ENCODE assay signal across 11 cellular contexts in genomic region chr2:75465317-75465998, GRCh38.
DNase-seq lines count a peak whose midpoint lies in the region; ATAC-seq, FAIRE-seq and TF ChIP-seq lines count a peak whose summit lies in the region.
"Had no signal": no experiment of that assay in that cellular context is flagged by ENCODE, and none has a peak within 500 bp of the region (broad histone marks: within the 10 kb centered on the region; RNA-seq: fewer than 3 reads in every experiment).

No MANE protein-coding gene starts in this region.

- peak; percentile 54 for ATAC-seq in GM23338
- no peak for ATAC-seq in HG02870 (IDR thresholded peaks at IDR 0.05; ENCODE audit: unreplicated experiment)
- ATAC-seq in GM18505 (IDR thresholded peaks at IDR 0.05; ENCODE audit: unreplicated experiment): no peak
- ATAC-seq: activated T-cell treated with anti-CD3 and anti-CD28 coated beads, Interleukin-2, amount 50 U/mL, for 4 hours had no signal

- CTCF ChIA-PET in SK-N-SH (lab: Yijun Ruan, JAX): interaction anchor here (0.6 to 14.4 kb wide), 47 partner anchors 12 to 1370 kb away, joined by 3 to 238 read pairs (median 5); partner anchors contain the start of genes EVA1A and TACR1
- CTCF ChIA-PET in Calu3 (lab: Charles Lee): interaction anchor here (1.2 to 1.4 kb wide), 2 partner anchors 15 to 162 kb away, joined by 3 read pairs; no protein-coding TSS in a partner anchor

- TF ChIP-seq CTCF in GM23338 (conservative IDR thresholded peaks at IDR 0.05; ENCODE audit: low read depth in 2 of 2) (peak; percentile 51 to 65), SK-N-SH (IDR thresholded peaks at IDR 0.05) (peak; percentile 76), Calu3 (IDR thresholded peaks at IDR 0.05; ENCODE audit: unreplicated experiment) (no peak)

- H3K27me3 ChIP-seq in ACC112 (ENCODE audit: insufficient read depth, low read length): no peaks in the 10 kb centered on the region
- H3K27me3 ChIP-seq in GM23338 (ENCODE audit: insufficient read depth): no peaks in the 10 kb centered on the region
- H3K27me3 ChIP-seq in SK-N-SH (ENCODE audit: insufficient read depth): no peaks in the 10 kb centered on the region

- 63% methylated on average over 1 of the region's 1 CpG for WGBS in SK-N-SH (ENCODE audit: low lambda C conversion rate)

- H3K9me3 Mint-ChIP-seq in GM23338: no peaks in the 10 kb centered on the region; the same call in 1 of the 3 replicates
- no peaks in the 10 kb centered on the region for H3K9me3 Mint-ChIP-seq in Calu3 (ENCODE audit: low read depth, unreplicated experiment)

- H3K4me3 ChIP-seq in ACC112 (ENCODE audit: low read depth, low read length) (no peak overlapping the region), GM23338 (no peak overlapping the region), SK-N-SH (ENCODE audit: low read depth in 2 of 2, low read length in 1 of 2) (no peak overlapping the region)

- no peaks in the 10 kb centered on the region for H3K27me3 Mint-ChIP-seq in GM23338 (ENCODE audit: insufficient read depth, low read depth, poor library complexity)
- peaks cover 74% of the 10 kb centered on the region for H3K27me3 Mint-ChIP-seq in Calu3 (ENCODE audit: unreplicated experiment)

- H3K36me3 ChIP-seq in ACC112 (ENCODE audit: insufficient read depth, low read length) (no peaks in the 10 kb centered on the region), GM23338 (ENCODE audit: insufficient read depth) (no peaks in the 10 kb centered on the region), SK-N-SH (replicated peaks in 1 of 2; ENCODE audit: control insufficient read depth in 1 of 2, insufficient read depth in 2 of 2, low read length in 1 of 2) (no peaks in the 10 kb centered on the region)

- BruUV-seq in Calu3 (replicated peaks; lab: Mats Ljungman, UMichigan): no TSS peak

- no peaks in the 10 kb centered on the region for H3K9me3 ChIP-seq in SK-N-SH

- H3K4me1 Mint-ChIP-seq in GM23338: peaks cover 19% of the 10 kb centered on the region
- no peaks in the 10 kb centered on the region for H3K4me1 Mint-ChIP-seq in Calu3 (ENCODE audit: low read depth, unreplicated experiment)

- H3K9me2 ChIP-seq in GM23338 (ENCODE audit: insufficient read depth) (no peaks in the 10 kb centered on the region), SK-N-SH (no peaks in the 10 kb centered on the region)

- H4K20me1 ChIP-seq in GM23338 (replicated peaks; ENCODE audit: insufficient read depth) (no peaks in the 10 kb centered on the region), SK-N-SH (ENCODE audit: insufficient read depth) (no peaks in the 10 kb centered on the region)

- H3F3A ChIP-seq in GM23338 (replicated peaks; ENCODE audit: low read depth) (no peaks in the 10 kb centered on the region), SK-N-SH (replicated peaks; ENCODE audit: insufficient read depth) (no peaks in the 10 kb centered on the region)

- FAIRE-seq in GM19239 (lab: Jason Lieb, UNC): no peak

- H2AFZ ChIP-seq in ACC112 (ENCODE audit: low read length, unreplicated experiment) (peak overlapping the region; percentile 57), GM23338 (no peak overlapping the region; the same call in 1 of the 2 replicates), SK-N-SH (ENCODE audit: low read depth) (0 out of 2 replicates have a peak overlapping the region, but pooled peaks have one; percentile 51)

- no peak overlapping the region for H3K9ac ChIP-seq in SK-N-SH

- intact Hi-C loops in Calu3 (cut with micrococcal nuclease; ENCODE audit: unreplicated experiment): no loop called here

- H3K4me2 ChIP-seq in GM23338 (no peak overlapping the region), SK-N-SH (no peak overlapping the region)

- TF ChIP-seq POLR2A in GM18505 (IDR thresholded peaks at IDR 0.05; ENCODE audit: borderline replicate concordance, extremely low read depth, insufficient read depth, insufficient read length): no peak

- TF ChIP-seq EP300 in SK-N-SH (IDR thresholded peaks at IDR 0.05; ENCODE audit: borderline replicate concordance in 1 of 2, low read depth in 1 of 2, low read length in 1 of 2): no peak

- H3K27ac Mint-ChIP-seq in GM23338 (no peak overlapping the region), Calu3 (ENCODE audit: unreplicated experiment) (no peak overlapping the region)

- DNase-seq in GM23338 (ENCODE audit: low spot score) (no peak), SK-N-SH (peak; percentile 15), hepatic stellate cell (ENCODE audit: low spot score) (peak; percentile 4), GM19239 (ENCODE audit: insufficient read length, low spot score) (no peak), Calu3 (no peak)
- DNase-seq: activated T-cell treated with anti-CD3 and anti-CD28 coated beads, Interleukin-2, amount 50 U/mL, for 4 hours; NK-92 treated with Interleukin-12 subunit alpha and Interleukin-12 subunit beta, amount 100 ng/mL, for 24 hours; stimulated activated CD4-positive, alpha-beta T cell treated with anti-CD3 and anti-CD28 coated beads, Interleukin-4, amount 100 ng/mL, for 1 hour had no signal

- POLR2A ChIA-PET in SK-N-SH (lab: Yijun Ruan, JAX): no interaction called here

- TF ChIP-seq RAD21 in SK-N-SH (IDR thresholded peaks at IDR 0.05; ENCODE audit: low read length): peak; percentile 82

- H3K4me3 Mint-ChIP-seq in GM23338 (no peak overlapping the region), Calu3 (ENCODE audit: low read depth, unreplicated experiment) (no peak overlapping the region)
- H3K4me3 Mint-ChIP-seq: activated T-cell treated with anti-CD3 and anti-CD28 coated beads, Interleukin-2, amount 50 U/mL, for 4 hours had no signal

- H3K4me1 ChIP-seq in ACC112 (ENCODE audit: control insufficient read depth, insufficient read depth, low read length, unreplicated experiment): no peaks in the 10 kb centered on the region
- H3K4me1 ChIP-seq in GM23338 (ENCODE audit: insufficient read depth): peaks cover 4% of the 10 kb centered on the region; the same call in 1 of the 2 replicates
- H3K4me1 ChIP-seq in SK-N-SH (ENCODE audit: control insufficient read depth in 1 of 2, insufficient read depth in 2 of 2, low read depth in 1 of 2, low read length in 1 of 2): peaks cover 0 to 6% of the 10 kb centered on the region in 2 experiments; a peak in 3 of 4 replicates

- no peaks in the 10 kb centered on the region for H3K79me2 ChIP-seq in ACC112 (ENCODE audit: control insufficient read depth, insufficient read depth, low read length, unreplicated experiment)
- H3K79me2 ChIP-seq in GM23338 (replicated peaks; ENCODE audit: insufficient read depth): no peaks in the 10 kb centered on the region
- H3K79me2 ChIP-seq in SK-N-SH (ENCODE audit: insufficient read depth): no peaks in the 10 kb centered on the region

- H3K27ac ChIP-seq in ACC112 (ENCODE audit: low read depth, low read length) (no peak overlapping the region), GM23338 (ENCODE audit: low read depth) (no peak overlapping the region), SK-N-SH (ENCODE audit: low read depth in 2 of 2, low read length in 1 of 2) (no peak overlapping the region)

- H3K36me3 Mint-ChIP-seq in GM23338 (ENCODE audit: low read depth) (no peaks in the 10 kb centered on the region), Calu3 (ENCODE audit: insufficient read depth, unreplicated experiment) (no peaks in the 10 kb centered on the region)

TF ChIP-seq in GM23338, 12 proteins besides CTCF, POLR2A, EP300 and RAD21 (continues in another document):
- TF ChIP-seq STAT1 (IDR thresholded peaks at IDR 0.05; ENCODE audit: unreplicated experiment) (no peak), POLR2AphosphoS5 (IDR thresholded peaks at IDR 0.05; ENCODE audit: low read depth) (no peak), CREB1 (CRISPR knock-in tag; IDR thresholded peaks at IDR 0.05; ENCODE audit: low read depth) (no peak)

TF ChIP-seq in SK-N-SH, 30 proteins besides CTCF, POLR2A, EP300 and RAD21:
- TF ChIP-seq SMC3 (IDR thresholded peaks at IDR 0.05; ENCODE audit: low read depth, low read length) (peak; percentile 83), USF1 (IDR thresholded peaks at IDR 0.05; ENCODE audit: borderline replicate concordance, low read depth) (0 out of 2 replicates have a peak, but pooled peaks have one; percentile 20), IRF3 (IDR thresholded peaks at IDR 0.05; ENCODE audit: low read depth, low read length) (no peak)

Comparison
In these comparisons a context has a peak if more than half of its experiments do, and no peak if none do; other contexts are left out.
1. DNase-seq: peak in SK-N-SH (single experiment) and hepatic stellate cell (single experiment); none in GM23338 (single experiment), GM19239 (single experiment) and Calu3 (single experiment).